In genomic region chr6:15402401-15403045, GRCh38 we compare ENCODE assay signal across 10 cellular contexts.
DNase-seq lines count a peak whose midpoint lies in the region; ATAC-seq, FAIRE-seq and TF ChIP-seq lines count a peak whose summit lies in the region.
"Had no signal": no experiment of that assay in that cellular context is flagged by ENCODE, and none has a peak within 500 bp of the region (broad histone marks: within the 10 kb centered on the region; RNA-seq: fewer than 3 reads in every experiment).

No MANE protein-coding gene starts in this region.

- H3K27me3 ChIP-seq in CD4-positive, CD25-positive, alpha-beta regulatory T cell (ENCODE audit: control insufficient read depth, insufficient read depth, low read length) = no peaks in the 10 kb centered on the region
- H3K27me3 ChIP-seq in HUES64 (ENCODE audit: insufficient read depth, low read length) = no peaks in the 10 kb centered on the region
- H3K27me3 ChIP-seq in dorsolateral prefrontal cortex = no peaks in the 10 kb centered on the region
- H3K27me3 ChIP-seq in neural cell (ENCODE audit: insufficient read depth, low read depth, low read length) = no peaks in the 10 kb centered on the region
- no peaks in the 10 kb centered on the region for H3K27me3 ChIP-seq in mesenchymal stem cell (ENCODE audit: control insufficient read depth in 1 of 2, insufficient read depth in 1 of 2, low read length in 2 of 2)
- H3K27me3 ChIP-seq: brain microvascular endothelial cell had no signal

- no peak overlapping the region for H3K9ac ChIP-seq in HUES64 (ENCODE audit: low read depth, low read length)
- no peak overlapping the region for H3K9ac ChIP-seq in neural cell (ENCODE audit: low read length)
- H3K9ac ChIP-seq in mesenchymal stem cell (ENCODE audit: low read length) = no peak overlapping the region

- no peak overlapping the region for H2BK12ac ChIP-seq in mesenchymal stem cell (ENCODE audit: low read length in 2 of 2)

- H4K91ac ChIP-seq in mesenchymal stem cell (ENCODE audit: low read length) = no peak overlapping the region

- no peak overlapping the region for H2AK5ac ChIP-seq in mesenchymal stem cell (ENCODE audit: low read length, severe bottlenecking)

- H3K9me3 Mint-ChIP-seq in CD4-positive, CD25-positive, alpha-beta regulatory T cell = no peaks in the 10 kb centered on the region

- no peaks in the 10 kb centered on the region for H3K9me2 ChIP-seq in neural cell (ENCODE audit: insufficient read depth, low read length)

- no peaks in the 10 kb centered on the region for H3K9me3 ChIP-seq in CD4-positive, CD25-positive, alpha-beta regulatory T cell (ENCODE audit: control insufficient read depth in 2 of 2, low read length in 2 of 2)
- no peaks in the 10 kb centered on the region for H3K9me3 ChIP-seq in HUES64 (ENCODE audit: insufficient read depth, low read depth, low read length)
- H3K9me3 ChIP-seq in neural cell (ENCODE audit: low read length) = no peaks in the 10 kb centered on the region
- H3K9me3 ChIP-seq in mesenchymal stem cell (ENCODE audit: control insufficient read depth, low read length) = no peaks in the 10 kb centered on the region

- H3K27ac ChIP-seq in CD4-positive, CD25-positive, alpha-beta regulatory T cell (ENCODE audit: insufficient read depth, low read length, poor library complexity, severe bottlenecking) = no peak overlapping the region
- peak overlapping the region; percentile 23; the same call in 1 of the 2 replicates for H3K27ac ChIP-seq in HUES64 (ENCODE audit: low read depth, low read length)
- H3K27ac ChIP-seq in dorsolateral prefrontal cortex = peak overlapping the region in 57 of 59 donors; percentile 0 to 96 (median 89)
- H3K27ac ChIP-seq in neural cell (ENCODE audit: low read length) = peak overlapping the region; percentile 27
- no peak overlapping the region for H3K27ac ChIP-seq in mesenchymal stem cell (ENCODE audit: low read length, poor library complexity, severe bottlenecking)
- H3K27ac ChIP-seq: brain microvascular endothelial cell had no signal

- H3K79me1 ChIP-seq in mesenchymal stem cell (replicated peaks; ENCODE audit: low read length, poor library complexity, severe bottlenecking) = peaks cover 43% of the 10 kb centered on the region

- H3F3A ChIP-seq in neural cell (ENCODE audit: insufficient read depth, low read length, poor library complexity, severe bottlenecking) = peaks cover 4% of the 10 kb centered on the region

- no peak overlapping the region for H2AFZ ChIP-seq in neural cell (ENCODE audit: low read depth, low read length)
- no peak overlapping the region for H2AFZ ChIP-seq in mesenchymal stem cell (ENCODE audit: low read depth, low read length)

- H3K79me2 ChIP-seq in neural cell (replicated peaks; ENCODE audit: insufficient read depth, low read length) = peaks cover 92% of the 10 kb centered on the region

- 82% methylated on average over 8 of the region's 9 CpGs for WGBS in HUES64
- WGBS in mesenchymal stem cell = 91% methylated on average over 9 of the region's 9 CpGs

- intact Hi-C loops in dorsolateral prefrontal cortex (cut with DNase I) = loop anchor here (1.0 to 10.0 kb wide), 3 partner anchors 39 to 140 kb away; no protein-coding TSS in a partner anchor

- DNase-seq in CD4-positive, CD25-positive, alpha-beta regulatory T cell = no peak
- DNase-seq in dorsolateral prefrontal cortex = no peak
- no peak for DNase-seq in HTR-8/SVneo (ENCODE audit: insufficient read length, low spot score)
- no peak for DNase-seq in mesenchymal stem cell
- DNase-seq: brain microvascular endothelial cell, COR-L47 had no signal

- H3K27ac Mint-ChIP-seq in CD4-positive, CD25-positive, alpha-beta regulatory T cell = peak overlapping the region in 2 of 3 donors; percentile 17 to 76

- H3K18ac ChIP-seq in mesenchymal stem cell (ENCODE audit: low read depth in 1 of 2, low read length in 2 of 2) = no peak overlapping the region

- H3K4ac ChIP-seq in mesenchymal stem cell (ENCODE audit: low read depth in 1 of 2, low read length in 2 of 2) = no peak overlapping the region

- peaks cover 50% of the 10 kb centered on the region for H3K4me1 ChIP-seq in CD4-positive, CD25-positive, alpha-beta regulatory T cell (ENCODE audit: control insufficient read depth, insufficient read depth, low read length, poor library complexity, severe bottlenecking)
- H3K4me1 ChIP-seq in HUES64 (ENCODE audit: insufficient read depth, low read length) (peaks cover 91% of the 10 kb centered on the region), mesenchymal stem cell (ENCODE audit: control insufficient read depth, insufficient read depth, low read depth, low read length) (peaks cover 9% of the 10 kb centered on the region)

- no peak overlapping the region for H4K8ac ChIP-seq in mesenchymal stem cell (ENCODE audit: low read length)

- TF ChIP-seq RAD21 in neural cell (conservative IDR thresholded peaks at IDR 0.05) = no peak

- H3K23ac ChIP-seq in mesenchymal stem cell (ENCODE audit: low read length in 2 of 2) = no peak overlapping the region

- peaks cover 25 to 88% (median 67%) of the 10 kb centered on the region in 4 donors for H3K4me1 Mint-ChIP-seq in CD4-positive, CD25-positive, alpha-beta regulatory T cell

- no peak for ATAC-seq in CD4-positive, CD25-positive, alpha-beta regulatory T cell (ENCODE audit: low read depth in 2 of 2)
- ATAC-seq in GM18520 (IDR thresholded peaks at IDR 0.05; ENCODE audit: unreplicated experiment) (no peak), GM19023 (IDR thresholded peaks at IDR 0.05; ENCODE audit: unreplicated experiment) (no peak)

- H3K4me3 ChIP-seq in CD4-positive, CD25-positive, alpha-beta regulatory T cell (ENCODE audit: low read depth, low read length) = no peak overlapping the region
- H3K4me3 ChIP-seq in HUES64 (ENCODE audit: low read length) (no peak overlapping the region), dorsolateral prefrontal cortex (peak overlapping the region in 56 of 59 donors; percentile 3 to 74 (median 58)), neural cell (ENCODE audit: low read length) (peak overlapping the region; percentile 63), mesenchymal stem cell (ENCODE audit: insufficient read depth in 1 of 2, low read depth in 1 of 2, low read length in 2 of 2) (no peak overlapping the region)

- H3K4me2 ChIP-seq in neural cell (ENCODE audit: low read length) = peak overlapping the region; percentile 87
- H3K4me2 ChIP-seq in mesenchymal stem cell (ENCODE audit: low read length, poor library complexity, severe bottlenecking) = no peak overlapping the region

- no peaks in the 10 kb centered on the region for H3K36me3 ChIP-seq in CD4-positive, CD25-positive, alpha-beta regulatory T cell (ENCODE audit: control insufficient read depth, insufficient read depth, low read length)
- H3K36me3 ChIP-seq in HUES64 (ENCODE audit: insufficient read depth, low read length) = no peaks in the 10 kb centered on the region
- H3K36me3 ChIP-seq in neural cell (ENCODE audit: insufficient read depth, low read length) = no peaks in the 10 kb centered on the region
- H3K36me3 ChIP-seq in mesenchymal stem cell (ENCODE audit: control insufficient read depth in 1 of 2, insufficient read depth in 2 of 2, low read depth in 1 of 2, low read length in 2 of 2) = no peaks in the 10 kb centered on the region
- H3K36me3 ChIP-seq: brain microvascular endothelial cell had no signal

- H2BK120ac ChIP-seq in mesenchymal stem cell (ENCODE audit: low read depth, low read length) = no peak overlapping the region

- TF ChIP-seq EP300 in neural cell (conservative IDR thresholded peaks at IDR 0.05; ENCODE audit: poor library complexity, severe bottlenecking) = no peak

- H3K4me3 Mint-ChIP-seq in CD4-positive, CD25-positive, alpha-beta regulatory T cell = peak overlapping the region in 2 of 4 donors; percentile 12 to 64

- H3K27me3 Mint-ChIP-seq in CD4-positive, CD25-positive, alpha-beta regulatory T cell = no peaks in the 10 kb centered on the region

- H2BK15ac ChIP-seq in mesenchymal stem cell (ENCODE audit: low read depth, poor library complexity, severe bottlenecking) = no peak overlapping the region

- no peak for TF ChIP-seq CTCF in dorsolateral prefrontal cortex (IDR thresholded peaks at IDR 0.05 in 54 of 56, conservative IDR thresholded peaks at IDR 0.05 in 2 of 56; ENCODE audit: low read depth in 1 of 56, partially characterized antibody in 56 of 56)
- no peak for TF ChIP-seq CTCF in neural cell (IDR thresholded peaks at IDR 0.05; ENCODE audit: poor library complexity, severe bottlenecking)

- no peak overlapping the region for H3K14ac ChIP-seq in mesenchymal stem cell (ENCODE audit: low read length in 2 of 2)

- H3K36me3 Mint-ChIP-seq in CD4-positive, CD25-positive, alpha-beta regulatory T cell = no peaks in the 10 kb centered on the region

- H4K20me1 ChIP-seq in neural cell (ENCODE audit: insufficient read depth) = no peaks in the 10 kb centered on the region

- no peak overlapping the region for H2BK5ac ChIP-seq in mesenchymal stem cell (ENCODE audit: low read depth, low read length, poor library complexity, severe bottlenecking)

- no peak for FAIRE-seq in HTR-8/SVneo (lab: Jason Lieb, UNC)

TF ChIP-seq in neural cell, 6 proteins besides CTCF, POLR2A, EP300 and RAD21 (continues in another document):
- TF ChIP-seq EZH2 (IDR thresholded peaks at IDR 0.05; ENCODE audit: borderline replicate concordance, insufficient read depth, low read length, poor library complexity, severe bottlenecking) (no peak), MXI1 (conservative IDR thresholded peaks at IDR 0.05; ENCODE audit: poor library complexity, severe bottlenecking) (no peak), SMC3 (conservative IDR thresholded peaks at IDR 0.05; ENCODE audit: poor library complexity) (no peak)

Comparison
In these comparisons a context has a peak if more than half of its experiments do, and no peak if none do; other contexts are left out.
1. H3K27ac ChIP-seq: peak in HUES64 (single experiment), dorsolateral prefrontal cortex (57 of 59) and neural cell (single experiment); none in CD4-positive, CD25-positive, alpha-beta regulatory T cell (single experiment) and mesenchymal stem cell (single experiment).
2. H3K4me3 ChIP-seq: peak in dorsolateral prefrontal cortex (56 of 59) and neural cell (single experiment); none in CD4-positive, CD25-positive, alpha-beta regulatory T cell (single experiment), HUES64 (single experiment) and mesenchymal stem cell (0 of 2).